Comparison of ENCODE assay signal across 25 cellular contexts in the genomic region with DNA sequence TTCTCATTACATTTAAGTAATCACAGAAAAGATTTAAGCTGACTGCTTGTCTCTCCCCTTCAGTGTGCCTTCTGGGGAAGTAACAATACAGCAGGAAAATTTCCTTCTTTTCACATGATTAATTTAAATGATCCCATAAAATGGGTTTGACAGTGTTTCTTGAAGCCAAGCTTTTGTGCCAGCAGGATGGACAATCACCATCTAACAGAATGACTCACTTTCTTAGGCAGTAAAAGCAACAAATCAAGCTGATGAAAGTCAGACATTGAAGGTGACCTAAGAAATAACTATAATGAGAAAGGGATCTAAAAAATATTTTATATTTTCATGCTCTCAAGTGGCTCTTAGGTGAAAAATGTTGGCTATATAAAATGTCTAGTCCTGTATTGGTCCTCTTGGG.
DNase-seq lines count a peak whose midpoint lies in the region; TF ChIP-seq lines count a peak whose summit lies in the region.
"Had no signal": no experiment of that assay in that cellular context is flagged by ENCODE, and none has a peak within 500 bp of the region (broad histone marks: within the 10 kb centered on the region; RNA-seq: fewer than 3 reads in every experiment).

No MANE protein-coding gene starts in this region.

- H3K4me1 ChIP-seq in SK-N-SH (ENCODE audit: control insufficient read depth in 1 of 2, insufficient read depth in 2 of 2, low read depth in 1 of 2, low read length in 1 of 2) (peaks cover 21 to 24% of the 10 kb centered on the region in 2 experiments), fibroblast of lung (ENCODE audit: control insufficient read depth, extremely low read depth, insufficient read depth, low read length) (peaks cover 14% of the 10 kb centered on the region), OCI-LY7 (ENCODE audit: insufficient read depth, low read length, poor library complexity, severe bottlenecking) (no peaks in the 10 kb centered on the region), suprapubic skin (no peaks in the 10 kb centered on the region)
- H3K4me1 ChIP-seq: colonic mucosa, psoas muscle, tibial artery had no signal

- no TSS peak for BruUV-seq in OCI-LY7 (replicated peaks; lab: Mats Ljungman, UMichigan)

- H3K4me2 ChIP-seq in SK-N-SH, result peak overlapping the region; percentile 46; the same call in 1 of the 2 replicates
- H3K4me2 ChIP-seq in fibroblast of lung (ENCODE audit: extremely low read depth, insufficient read depth, low read length), result no peak overlapping the region
- no peak overlapping the region for H3K4me2 ChIP-seq in OCI-LY7 (ENCODE audit: low read length)

- peak overlapping the region; percentile 11; the same call in 1 of the 2 replicates for H3K9ac ChIP-seq in SK-N-SH
- H3K9ac ChIP-seq in fibroblast of lung (ENCODE audit: insufficient read depth, low read length), result no peak overlapping the region

- H3K36me3 ChIP-seq in BJ (ENCODE audit: control insufficient read depth, insufficient read depth, low read length), result peaks cover 24% of the 10 kb centered on the region
- H3K36me3 ChIP-seq in SK-N-SH (replicated peaks in 1 of 2; ENCODE audit: control insufficient read depth in 1 of 2, insufficient read depth in 2 of 2, low read length in 1 of 2), result peaks cover 52 to 53% of the 10 kb centered on the region in 2 experiments
- peaks cover 12% of the 10 kb centered on the region for H3K36me3 ChIP-seq in fibroblast of lung (ENCODE audit: control insufficient read depth, insufficient read depth, low read length)
- H3K36me3 ChIP-seq in OCI-LY7 (ENCODE audit: insufficient read depth, low read length), result peaks cover 35% of the 10 kb centered on the region; the same call in 1 of the 2 replicates
- peaks cover 100% of the 10 kb centered on the region for H3K36me3 ChIP-seq in suprapubic skin

- H3F3A ChIP-seq in SK-N-SH (replicated peaks; ENCODE audit: insufficient read depth), result peaks cover 36% of the 10 kb centered on the region

- H3K27me3 ChIP-seq in BJ (ENCODE audit: control insufficient read depth, insufficient read depth, low read length) (no peaks in the 10 kb centered on the region), SK-N-SH (ENCODE audit: insufficient read depth) (no peaks in the 10 kb centered on the region), fibroblast of lung (ENCODE audit: control insufficient read depth, insufficient read depth, low read length) (no peaks in the 10 kb centered on the region), suprapubic skin (no peaks in the 10 kb centered on the region)
- H3K27me3 ChIP-seq: colonic mucosa, esophagus muscularis mucosa, stomach, tibial artery had no signal

- TF ChIP-seq POLR2A in suprapubic skin (IDR thresholded peaks at IDR 0.05), result no peak

- H4K20me1 ChIP-seq in SK-N-SH (ENCODE audit: insufficient read depth) (no peaks in the 10 kb centered on the region), fibroblast of lung (ENCODE audit: control insufficient read depth, extremely low read depth, insufficient read depth, low read length) (no peaks in the 10 kb centered on the region), OCI-LY7 (ENCODE audit: insufficient read depth, low read length) (no peaks in the 10 kb centered on the region)

- TF ChIP-seq RAD21 in SK-N-SH (IDR thresholded peaks at IDR 0.05; ENCODE audit: low read length), result no peak

- CTCF ChIA-PET in BJ (lab: Yijun Ruan, JAX) (interaction anchor here (0.8 to 3.3 kb wide), 8 partner anchors 10 to 391 kb away, joined by 3 to 11 read pairs (median 4); no protein-coding TSS in a partner anchor), SK-N-SH (lab: Yijun Ruan, JAX) (interaction anchor here (0.6 to 5.8 kb wide), 4 partner anchors 14 to 295 kb away, joined by 3 to 54 read pairs (median 4); no protein-coding TSS in a partner anchor), OCI-LY7 (lab: Charles Lee; ENCODE audit: unreplicated experiment) (no interaction called here)

- POLR2A ChIA-PET in BJ (lab: Charles Lee) (interaction anchor here (0.5 kb wide), 1 partner anchor 71 kb away, joined by 3 read pairs; no protein-coding TSS in a partner anchor), SK-N-SH (lab: Yijun Ruan, JAX) (no interaction called here), OCI-LY7 (lab: Charles Lee) (no interaction called here)

- no peaks in the 10 kb centered on the region for H3K79me2 ChIP-seq in SK-N-SH (ENCODE audit: insufficient read depth)
- no peaks in the 10 kb centered on the region for H3K79me2 ChIP-seq in fibroblast of lung (ENCODE audit: control insufficient read depth, insufficient read depth, low read length)
- H3K79me2 ChIP-seq in OCI-LY7 (ENCODE audit: insufficient read depth, low read depth, low read length), result no peaks in the 10 kb centered on the region

- H2AFZ ChIP-seq in SK-N-SH (ENCODE audit: low read depth) (no peak overlapping the region), fibroblast of lung (ENCODE audit: low read length) (no peak overlapping the region), OCI-LY7 (ENCODE audit: low read length) (no peak overlapping the region)

- TF ChIP-seq CTCF in BJ (IDR thresholded peaks at IDR 0.05; ENCODE audit: insufficient read depth, low read depth, low read length), result no peak
- no peak for TF ChIP-seq CTCF in SK-N-SH (IDR thresholded peaks at IDR 0.05)
- no peak for TF ChIP-seq CTCF in fibroblast of lung (conservative IDR thresholded peaks at IDR 0.05 in 1 of 2, IDR thresholded peaks at IDR 0.05 in 1 of 2; ENCODE audit: low read depth in 1 of 2, low read length in 2 of 2)
- no peak for TF ChIP-seq CTCF in OCI-LY7 (conservative IDR thresholded peaks at IDR 0.05; ENCODE audit: low read length)
- no peak for TF ChIP-seq CTCF in suprapubic skin (IDR thresholded peaks at IDR 0.05)

- intact Hi-C loops in OCI-LY7 (cut with micrococcal nuclease; ENCODE audit: unreplicated experiment), result no loop called here

- H3K9me2 ChIP-seq in SK-N-SH, result no peaks in the 10 kb centered on the region
- H3K9me2 ChIP-seq in OCI-LY7 (ENCODE audit: insufficient read depth, low read length), result no peaks in the 10 kb centered on the region

- H3K9me3 ChIP-seq in SK-N-SH (no peaks in the 10 kb centered on the region), fibroblast of lung (ENCODE audit: control insufficient read depth, insufficient read depth, low read depth, low read length) (no peaks in the 10 kb centered on the region), OCI-LY7 (ENCODE audit: low read length) (no peaks in the 10 kb centered on the region), suprapubic skin (no peaks in the 10 kb centered on the region)
- H3K9me3 ChIP-seq: colonic mucosa, esophagus muscularis mucosa, psoas muscle, stomach, tibial artery had no signal

- DNase-seq in BJ (ENCODE audit: low read depth), result peak; percentile 31
- no peak for DNase-seq in SK-N-SH
- peak; percentile 46 to 65 for DNase-seq in fibroblast of lung (ENCODE audit: low read depth in 2 of 2)
- DNase-seq in skeletal muscle cell (ENCODE audit: low read depth), result peak; percentile 17
- no peak for DNase-seq in OCI-LY7 (ENCODE audit: low spot score)
- DNase-seq in retina, result no peak
- DNase-seq in suprapubic skin (ENCODE audit: low spot score in 2 of 2), result no peak
- DNase-seq: activated CD4-positive, alpha-beta T cell treated with anti-CD3 and anti-CD28 coated beads, Interleukin-2, amount 50 U/mL, for 4 hours; activated naive CD4-positive, alpha-beta T cell treated with anti-CD3 and anti-CD28 coated beads for 36 hours; amniotic stem cell; CD4-positive, CD25-positive, alpha-beta regulatory T cell; colonic mucosa; GOT3; naive thymus-derived CD4-positive, alpha-beta T cell; NCI-H1694; NCI-H524 treated with DMSO at 0.1 percent for 48 hours; NK-92 treated with Interleukin-12 subunit alpha and Interleukin-12 subunit beta, amount 100 ng/mL, for 24 hours; nucleus accumbens; psoas muscle; SHP77; stomach; SW 1271; T1000; tibial artery had no signal

- peak overlapping the region; percentile 77 to 92; a peak in 3 of 4 replicates for H3K27ac ChIP-seq in SK-N-SH (ENCODE audit: low read depth in 2 of 2, low read length in 1 of 2)
- no peak overlapping the region for H3K27ac ChIP-seq in fibroblast of lung (ENCODE audit: insufficient read depth, low read length)
- no peak overlapping the region for H3K27ac ChIP-seq in OCI-LY7 (ENCODE audit: low read depth, low read length, poor library complexity, severe bottlenecking)
- no peak overlapping the region for H3K27ac ChIP-seq in suprapubic skin
- H3K27ac ChIP-seq: colonic mucosa, esophagus muscularis mucosa, psoas muscle, stomach, tibial artery had no signal

- H3K4me3 ChIP-seq in BJ (ENCODE audit: low read depth, low read length), result no peak overlapping the region
- no peak overlapping the region for H3K4me3 ChIP-seq in SK-N-SH (ENCODE audit: low read depth in 2 of 2, low read length in 1 of 2)
- no peak overlapping the region for H3K4me3 ChIP-seq in fibroblast of lung (replicated peaks in 1 of 4; ENCODE audit: control extremely low read depth in 1 of 4, insufficient read depth in 1 of 4, low read depth in 3 of 4, low read length in 4 of 4)
- no peak overlapping the region for H3K4me3 ChIP-seq in skeletal muscle cell (ENCODE audit: low read depth, low read length)
- no peak overlapping the region for H3K4me3 ChIP-seq in OCI-LY7 (ENCODE audit: low read depth, low read length, poor library complexity, severe bottlenecking)
- no peak overlapping the region for H3K4me3 ChIP-seq in suprapubic skin
- H3K4me3 ChIP-seq: colonic mucosa, esophagus muscularis mucosa, psoas muscle, stomach, tibial artery had no signal

- TF ChIP-seq EP300 in SK-N-SH (IDR thresholded peaks at IDR 0.05; ENCODE audit: borderline replicate concordance in 1 of 2, low read depth in 1 of 2, low read length in 1 of 2) (peak in 1 of 2 experiments; percentile 86; a peak in 2 of 4 replicates), suprapubic skin (IDR thresholded peaks at IDR 0.05) (no peak)

TF ChIP-seq in SK-N-SH, 30 proteins besides CTCF, POLR2A, EP300 and RAD21 (continues in another document):
- TF ChIP-seq RXRA (IDR thresholded peaks at IDR 0.05; ENCODE audit: borderline replicate concordance, low read depth), result 0 out of 2 replicates have a peak, but pooled peaks have one; percentile 32
- no peak for TF ChIP-seq FOXJ3 (CRISPR knock-in tag; IDR thresholded peaks at IDR 0.05)
- peak; percentile 96 for TF ChIP-seq PBX3 (IDR thresholded peaks at IDR 0.05)
- peak; percentile 94 for TF ChIP-seq TCF12 (IDR thresholded peaks at IDR 0.05)
- peak; percentile 58; the same call in 1 of the 2 replicates for TF ChIP-seq POLR2AphosphoS5 (IDR thresholded peaks at IDR 0.05; ENCODE audit: low read depth, low read length)
- TF ChIP-seq RCOR1 (IDR thresholded peaks at IDR 0.05; ENCODE audit: low read length), result no peak

Comparison
In these comparisons a context has a peak if more than half of its experiments do, and no peak if none do; other contexts are left out.
1. DNase-seq: peak in BJ (single experiment), fibroblast of lung (2 of 2) and skeletal muscle cell (single experiment); none in SK-N-SH (single experiment), OCI-LY7 (single experiment), retina (single experiment) and suprapubic skin (0 of 2).
2. H3K27ac ChIP-seq: peak in SK-N-SH (2 of 2); none in fibroblast of lung (single experiment), OCI-LY7 (single experiment) and suprapubic skin (single experiment).